ENCODE assay signal across 8 cellular contexts in genomic region chr14:77320238-77320935, GRCh38. TPM values are rescaled to one million over a fixed set of nuclear protein-coding genes. Genes with fewer than 3 reads are reported as not detected.
A peak's percentile ranks its signal among the peaks of the same experiment; 100 is the strongest.
DNase-seq lines count a peak whose midpoint lies in the region; ATAC-seq and TF ChIP-seq lines count a peak whose summit lies in the region.

Gene POMT2 (minus strand): TSS chr14:77320883. CDS start chr14:77320681, 202 bp downstream.

- H3K4me3 Mint-ChIP-seq in dendritic cell treated with granulocyte-macrophage colony-stimulating factor and Interleukin-4, amounts not matched to agents 40 ng/mL and 50 ng/mL, for 4 days: peak within 1 kb of the TSS; percentile 85

- peak within 1 kb of the TSS; percentile 98 for H3K27ac Mint-ChIP-seq in dendritic cell treated with granulocyte-macrophage colony-stimulating factor and Interleukin-4, amounts not matched to agents 40 ng/mL and 50 ng/mL, for 4 days

- peaks cover 11% of the 10 kb centered on the region for H3K36me3 Mint-ChIP-seq in dendritic cell treated with granulocyte-macrophage colony-stimulating factor and Interleukin-4, amounts not matched to agents 40 ng/mL and 50 ng/mL, for 4 days (ENCODE audit: low read depth)

- no peaks in the 10 kb centered on the region for H3K9me3 Mint-ChIP-seq in dendritic cell treated with granulocyte-macrophage colony-stimulating factor and Interleukin-4, amounts not matched to agents 40 ng/mL and 50 ng/mL, for 4 days

- ATAC-seq in HG03460 (IDR thresholded peaks at IDR 0.05; ENCODE audit: unreplicated experiment): peak; percentile 72
- ATAC-seq in left lung: peak; percentile 79

- no peaks in the 10 kb centered on the region for H3K27me3 Mint-ChIP-seq in dendritic cell treated with granulocyte-macrophage colony-stimulating factor and Interleukin-4, amounts not matched to agents 40 ng/mL and 50 ng/mL, for 4 days

- H3K36me3 ChIP-seq in left lung: no peaks in the 10 kb centered on the region

- peak; percentile 38 to 91 (median 86) for DNase-seq in C1 segment of cervical spinal cord (lab: John Stamatoyannopoulos, UW)
- DNase-seq in GM19240 (ENCODE audit: insufficient read length, low spot score): peak; percentile 79
- peak; percentile 98 for DNase-seq in NCI-H69 (lab: John Stamatoyannopoulos, UW)
- peak; percentile 85 to 89 for DNase-seq in activated CD4-positive, alpha-beta T cell treated with anti-CD3 and anti-CD28 coated beads, Interleukin-2, amount 50 U/mL, for 24 hours (ENCODE audit: low read depth in 1 of 2, low spot score in 1 of 2)
- DNase-seq in left lung: peak; percentile 95 to 97
- DNase-seq in stimulated activated CD4-positive, alpha-beta T cell treated with anti-CD3 and anti-CD28 coated beads, Interleukin-4, amount 100 ng/mL, for 1 hour: peak; percentile 90

- peak within 1 kb of the TSS; percentile 98 to 99 for H3K27ac ChIP-seq in left lung

- intact Hi-C loops in dendritic cell treated with granulocyte-macrophage colony-stimulating factor and Interleukin-4, amounts not matched to agents 40 ng/mL and 50 ng/mL, for 4 days (cut with micrococcal nuclease): loop anchor here (1.0 to 5.0 kb wide), 4 partner anchors 56 to 232 kb away; partner anchors contain the start of genes CIPC, SAMD15, TMED8 and VIPAS39
- intact Hi-C loops in left lung (cut with DNase I): no loop called here

- peak; percentile 15 to 52 for TF ChIP-seq CTCF in left lung (IDR thresholded peaks at IDR 0.05)

- H3K4me3 ChIP-seq in left lung: peak within 1 kb of the TSS; percentile 97 to 99

- H3K4me1 Mint-ChIP-seq in dendritic cell treated with granulocyte-macrophage colony-stimulating factor and Interleukin-4, amounts not matched to agents 40 ng/mL and 50 ng/mL, for 4 days (ENCODE audit: low read depth): peaks cover 10% of the 10 kb centered on the region

- H3K9me3 ChIP-seq in left lung: no peaks in the 10 kb centered on the region

- peaks cover 0 to 25% of the 10 kb centered on the region in 2 donors for H3K4me1 ChIP-seq in left lung

- no peaks in the 10 kb centered on the region for H3K27me3 ChIP-seq in left lung

RNA-seq across cellular contexts. Expression of gene POMT2, which starts in this region (rescaled TPM):
- total RNA-seq in left lung: 10 to 100 TPM; 29.3 to 32.8 TPM

Comparison
In these comparisons a context has a peak if more than half of its experiments do, and no peak if none do; other contexts are left out.
1. Peak in every context shown above with its lines: DNase-seq, ATAC-seq, H3K4me3 ChIP-seq and H3K27ac ChIP-seq.